8 cellular contexts compared by ENCODE assay signal in genomic region chr10:87341546-87342145, GRCh38. TPM values are rescaled to one million over a fixed set of nuclear protein-coding genes. Genes with fewer than 3 reads are reported as not detected.
A peak's percentile ranks its signal among the peaks of the same experiment; 100 is the strongest.
DNase-seq lines count a peak whose midpoint lies in the region; ATAC-seq and TF ChIP-seq lines count a peak whose summit lies in the region.
"Not testable (repeated sequence)": the region's sequence is repeated elsewhere in the genome, so short reads cannot be mapped to it uniquely, and the experiment has no call there.

No MANE protein-coding gene starts in this region.

- H3K4me2 ChIP-seq in PC-3 (ENCODE audit: low read length): peak overlapping the region; percentile 75

- H3K9me2 ChIP-seq in PC-3 (replicated peaks; ENCODE audit: low read length): not testable (repeated sequence)

- H3K36me3 Mint-ChIP-seq in CD14-positive monocyte; activated naive CD8-positive, alpha-beta T cell treated with anti-CD3 and anti-CD28 coated beads for 36 hours: not testable (repeated sequence)

- H3K4me1 ChIP-seq in PC-3 (ENCODE audit: insufficient read depth, low read length); mucosa of stomach (ENCODE audit: control insufficient read depth, insufficient read depth, low read length): not testable (repeated sequence)

- intact Hi-C loops in CD14-positive monocyte (cut with micrococcal nuclease); PC-3 (cut with micrococcal nuclease): not testable (repeated sequence)

- CTCF ChIA-PET in PC-3 (lab: Charles Lee): not testable (repeated sequence)

- not testable (repeated sequence) for H3K9me3 Mint-ChIP-seq in CD14-positive monocyte; activated naive CD8-positive, alpha-beta T cell treated with anti-CD3 and anti-CD28 coated beads for 36 hours

- peak overlapping the region; percentile 80 to 81 for H3K4me3 Mint-ChIP-seq in CD14-positive monocyte
- H3K4me3 Mint-ChIP-seq in activated naive CD8-positive, alpha-beta T cell treated with anti-CD3 and anti-CD28 coated beads for 36 hours: peak overlapping the region; percentile 89

- TF ChIP-seq CTCF in CD14-positive monocyte (IDR thresholded peaks at IDR 0.05); PC-3 (conservative IDR thresholded peaks at IDR 0.05; ENCODE audit: low read depth, low read length); fibroblast of pulmonary artery (IDR thresholded peaks at IDR 0.05; ENCODE audit: low read length, missing control alignments): not testable (repeated sequence)

- H3K9ac ChIP-seq in PC-3 (ENCODE audit: low read length) (peak overlapping the region; percentile 75), mucosa of stomach (ENCODE audit: low read length) (peak overlapping the region; percentile 37)

- H3K27me3 Mint-ChIP-seq in CD14-positive monocyte (ENCODE audit: low read depth in 3 of 3); activated naive CD8-positive, alpha-beta T cell treated with anti-CD3 and anti-CD28 coated beads for 36 hours: not testable (repeated sequence)

- H3K79me2 ChIP-seq in PC-3 (ENCODE audit: low read length): peaks cover 17% of the 10 kb centered on the region

- not testable (repeated sequence) for DNase-seq in CD14-positive monocyte (ENCODE audit: low spot score); PC-3; fibroblast of pulmonary artery (ENCODE audit: low read depth)
- DNase-seq in activated naive CD8-positive, alpha-beta T cell treated with anti-CD3 and anti-CD28 coated beads for 36 hours: peak; percentile 1
- peak; percentile 32 for DNase-seq in stimulated activated CD8-positive, alpha-beta memory T cell treated with anti-CD3 and anti-CD28 coated beads, Interleukin-4, amount 100 ng/mL, for 48 hours

- peak overlapping the region in 4 of 7 donors; percentile 64 to 91 (median 77) for H3K27ac Mint-ChIP-seq in CD14-positive monocyte
- peak overlapping the region; percentile 80 for H3K27ac Mint-ChIP-seq in activated naive CD8-positive, alpha-beta T cell treated with anti-CD3 and anti-CD28 coated beads for 36 hours

- peak overlapping the region; percentile 46 for H3K27ac ChIP-seq in PC-3 (ENCODE audit: low read length)

- H3K4me1 Mint-ChIP-seq in CD14-positive monocyte: peaks cover 22% of the 10 kb centered on the region
- peaks cover 15% of the 10 kb centered on the region for H3K4me1 Mint-ChIP-seq in activated naive CD8-positive, alpha-beta T cell treated with anti-CD3 and anti-CD28 coated beads for 36 hours

- POLR2A ChIA-PET in PC-3 (lab: Charles Lee; ENCODE audit: unreplicated experiment): not testable (repeated sequence)

- not testable (repeated sequence) for H2AFZ ChIP-seq in PC-3 (ENCODE audit: low read length)

- not testable (repeated sequence) for H4K20me1 ChIP-seq in PC-3 (ENCODE audit: low read length)

- H3K4me3 ChIP-seq in PC-3 (ENCODE audit: low read length): peak overlapping the region; percentile 68
- peak overlapping the region; percentile 55 for H3K4me3 ChIP-seq in fibroblast of pulmonary artery (replicated peaks; ENCODE audit: low read depth, low read length)
- H3K4me3 ChIP-seq in mucosa of stomach (ENCODE audit: low read length): not testable (repeated sequence)

- not testable (repeated sequence) for H3K9me3 ChIP-seq in PC-3 (ENCODE audit: low read length); mucosa of stomach (ENCODE audit: control insufficient read depth, low read length)

- not testable (repeated sequence) for H3F3A ChIP-seq in PC-3 (ENCODE audit: low read length, unreplicated experiment)

- not testable (repeated sequence) for BruUV-seq in PC-3 (replicated peaks; lab: Mats Ljungman, UMichigan)

- H3K27me3 ChIP-seq in PC-3 (ENCODE audit: low read length); mucosa of stomach (ENCODE audit: control insufficient read depth, insufficient read depth, low read length): not testable (repeated sequence)

- ATAC-seq in GM21360 (IDR thresholded peaks at IDR 0.05; ENCODE audit: unreplicated experiment): peak; percentile 14
- peak; percentile 20 for ATAC-seq in HG03066 (IDR thresholded peaks at IDR 0.05; ENCODE audit: low read depth, unreplicated experiment)
- peak; percentile 52 for ATAC-seq in PC-3

- H3K36me3 ChIP-seq in PC-3 (ENCODE audit: low read depth, low read length); mucosa of stomach (ENCODE audit: control insufficient read depth, insufficient read depth, low read length): not testable (repeated sequence)

RNA-seq across cellular contexts. Expression of gene NUTM2D, which starts 15.9 kb away (rescaled TPM):
- polyA plus RNA-seq in CD14-positive monocyte: under 1 TPM in 1 of 2 donors, not detected in 1; 0.03 TPM
- total RNA-seq in PC-3 (2014; rRNA removed): 1.2 TPM in 1 of 2 replicates, not detected in the other
- 1 to 10 TPM; 1.3 to 1.9 TPM for total RNA-seq in activated naive CD8-positive, alpha-beta T cell treated with anti-CD3 and anti-CD28 coated beads for 36 hours
